Comparison of ENCODE assay signal across 1 cellular context in the genomic region with DNA sequence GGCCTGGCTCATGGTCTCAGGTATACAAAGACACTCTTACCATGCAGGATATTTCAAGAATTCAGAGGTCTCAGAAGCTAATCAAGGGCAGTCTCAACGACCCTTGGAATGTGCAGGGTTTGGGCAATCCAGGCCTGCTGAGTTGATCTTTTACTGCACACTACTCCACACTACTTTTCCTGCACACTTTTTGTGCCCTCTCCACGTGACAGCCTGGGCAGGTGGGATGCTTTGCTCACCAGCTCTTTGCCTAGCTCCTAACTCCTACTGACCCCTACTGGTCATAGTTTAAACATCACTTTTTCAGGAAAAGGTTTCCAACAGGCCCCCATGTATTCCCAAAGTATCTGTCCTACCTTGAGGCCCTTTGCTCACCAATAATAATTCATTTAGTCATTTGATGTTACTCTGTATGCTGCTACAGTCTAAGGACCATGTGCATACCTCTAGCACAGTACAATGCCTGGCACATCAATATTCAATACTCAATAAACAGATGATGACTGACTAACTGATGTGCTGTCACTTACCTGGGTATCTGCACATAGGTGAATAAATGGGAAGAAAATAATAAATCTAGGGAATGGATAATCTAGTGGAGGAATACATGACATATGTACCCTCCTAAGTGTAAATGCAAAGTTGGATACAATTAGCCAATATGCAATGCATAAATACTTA.
A peak's percentile ranks its signal among the peaks of the same experiment; 100 is the strongest.
TF ChIP-seq lines count a peak whose summit lies in the region.

No MANE protein-coding gene starts in this region.

TF ChIP-seq in K562, 482 proteins besides CTCF, POLR2A, EP300 and RAD21:
- TF ChIP-seq USF1 (CRISPR knock-in tag; IDR thresholded peaks at IDR 0.05) (peak; percentile 39; the same call in 1 of the 2 replicates), HDAC2 (IDR thresholded peaks at IDR 0.05) (no peak), ELF2 (CRISPR knock-in tag; IDR thresholded peaks at IDR 0.05) (no peak), HNRNPK (IDR thresholded peaks at IDR 0.05; ENCODE audit: low read depth, low read length, poor library complexity, severe bottlenecking) (no peak), USF2 (CRISPR knock-in tag; IDR thresholded peaks at IDR 0.05) (peak; percentile 56), SMC3 (conservative IDR thresholded peaks at IDR 0.05; ENCODE audit: insufficient read depth, low read depth, low read length) (0 out of 2 replicates have a peak, but pooled peaks have one; percentile 18), DNMT1 (IDR thresholded peaks at IDR 0.05) (no peak), WHSC1 (IDR thresholded peaks at IDR 0.05; ENCODE audit: low read length) (no peak), ZNF347 (CRISPR knock-in tag; IDR thresholded peaks at IDR 0.05; ENCODE audit: low read depth) (no peak), MNT (conservative IDR thresholded peaks at IDR 0.05) (0 out of 4 replicates have a peak, but pooled peaks of 1 of the 2 experiments have one; percentile 37), RAD51 (IDR thresholded peaks at IDR 0.05; ENCODE audit: borderline replicate concordance, low read depth) (peak; percentile 53; the same call in 1 of the 2 replicates), RERE (CRISPR knock-in tag; IDR thresholded peaks at IDR 0.05; ENCODE audit: borderline replicate concordance) (no peak), BHLHE40 (IDR thresholded peaks at IDR 0.05; ENCODE audit: low read length) (peak; percentile 42; the same call in 1 of the 2 replicates)
TF ChIP-seq in K562: peak in this region for 6.
